Comparison of ENCODE assay signal across 19 cellular contexts in the genomic region with DNA sequence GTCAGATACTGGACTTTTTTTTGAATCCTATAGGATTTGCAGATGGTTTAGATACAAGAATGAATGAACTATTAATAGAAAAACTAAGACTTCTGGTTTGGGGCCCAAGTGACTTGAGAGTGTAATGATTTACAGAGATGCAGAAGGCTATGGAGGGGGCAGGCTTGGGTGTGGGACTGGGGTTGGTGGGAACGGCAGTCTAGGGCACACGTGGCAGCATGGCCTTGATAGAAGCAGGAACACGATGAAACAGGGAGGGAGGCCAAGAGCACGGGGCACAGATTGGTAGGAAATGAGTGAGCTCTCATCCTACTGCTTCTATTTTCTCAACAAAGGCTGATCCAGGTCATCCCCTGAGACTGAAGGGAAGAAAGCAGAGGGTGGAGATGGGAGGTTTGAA.
"Had no signal": no experiment of that assay in that cellular context is flagged by ENCODE, and none has a peak within 500 bp of the region (broad histone marks: within the 10 kb centered on the region; RNA-seq: fewer than 3 reads in every experiment).

No MANE protein-coding gene starts in this region.

- H3K27ac Mint-ChIP-seq: activated naive CD4-positive, alpha-beta T cell treated with anti-CD3 and anti-CD28 coated beads, Interleukin-2, amount 50 U/mL, for 72 hours; activated T-helper 17 cell treated with anti-CD3 and anti-CD28 coated beads, Interleukin-2, amount 50 U/mL, for 72 hours; mesothelial cell of epicardium; natural killer cell treated with Interleukin-12 subunit alpha and Interleukin-12 subunit beta and Interleukin-15 and Interleukin-18, amount 100 ng/mL, for 72 hours had no signal

- H3K4me3 ChIP-seq: left lung, lung, thyroid gland had no signal

- H3K27me3 ChIP-seq: thyroid gland had no signal

- H3K36me3 ChIP-seq: left lung, thyroid gland, WERI-Rb-1 had no signal

- H3K9me3 Mint-ChIP-seq: activated naive CD4-positive, alpha-beta T cell treated with anti-CD3 and anti-CD28 coated beads, Interleukin-2, amount 50 U/mL, for 72 hours; activated T-helper 17 cell treated with anti-CD3 and anti-CD28 coated beads, Interleukin-2, amount 50 U/mL, for 72 hours; mesothelial cell of epicardium; natural killer cell treated with Interleukin-12 subunit alpha and Interleukin-12 subunit beta and Interleukin-15 and Interleukin-18, amount 100 ng/mL, for 72 hours had no signal

- ATAC-seq: activated naive CD4-positive, alpha-beta T cell treated with anti-CD3 and anti-CD28 coated beads, Interleukin-2, amount 50 U/mL, for 72 hours; activated T-helper 17 cell treated with anti-CD3 and anti-CD28 coated beads, Interleukin-2, amount 50 U/mL, for 72 hours; left lung; natural killer cell treated with Interleukin-12 subunit alpha and Interleukin-12 subunit beta and Interleukin-15 and Interleukin-18, amount 100 ng/mL, for 72 hours; SK-N-SH treated with all-trans-retinoic acid at 6 μM for 48 hours had no signal

- H3K9me3 ChIP-seq: left lung, thyroid gland had no signal

- H3K36me3 Mint-ChIP-seq: mesothelial cell of epicardium; natural killer cell treated with Interleukin-12 subunit alpha and Interleukin-12 subunit beta and Interleukin-15 and Interleukin-18, amount 100 ng/mL, for 72 hours had no signal

- DNase-seq: activated CD4-positive, CD25-positive, alpha-beta regulatory T cell treated with anti-CD3 and anti-CD28 coated beads, Interleukin-2, amount 50 U/mL, for 72 hours; activated T-cell treated with anti-CD3 and anti-CD28 coated beads, Interleukin-2, amount 50 U/mL, for 1 hour; cortex of kidney; erythroblast; kidney; left lung; occipital lobe; retina; stimulated activated CD4-positive, alpha-beta T cell treated with anti-CD3 and anti-CD28 coated beads, Interleukin-2, amount 100 ng/mL, for 48 hours; stimulated activated CD8-positive, alpha-beta memory T cell treated with anti-CD3 and anti-CD28 coated beads, Interleukin-4, amount 100 ng/mL, for 48 hours; stimulated activated naive CD4-positive, alpha-beta T cell; thyroid gland; WERI-Rb-1 had no signal

- H3K27ac ChIP-seq: left lung, thyroid gland, WERI-Rb-1 had no signal

- H3K4me3 Mint-ChIP-seq: activated T-helper 17 cell treated with anti-CD3 and anti-CD28 coated beads, Interleukin-2, amount 50 U/mL, for 72 hours; mesothelial cell of epicardium; natural killer cell treated with Interleukin-12 subunit alpha and Interleukin-12 subunit beta and Interleukin-15 and Interleukin-18, amount 100 ng/mL, for 72 hours had no signal
